12 cellular contexts compared by ENCODE assay signal in the genomic region with DNA sequence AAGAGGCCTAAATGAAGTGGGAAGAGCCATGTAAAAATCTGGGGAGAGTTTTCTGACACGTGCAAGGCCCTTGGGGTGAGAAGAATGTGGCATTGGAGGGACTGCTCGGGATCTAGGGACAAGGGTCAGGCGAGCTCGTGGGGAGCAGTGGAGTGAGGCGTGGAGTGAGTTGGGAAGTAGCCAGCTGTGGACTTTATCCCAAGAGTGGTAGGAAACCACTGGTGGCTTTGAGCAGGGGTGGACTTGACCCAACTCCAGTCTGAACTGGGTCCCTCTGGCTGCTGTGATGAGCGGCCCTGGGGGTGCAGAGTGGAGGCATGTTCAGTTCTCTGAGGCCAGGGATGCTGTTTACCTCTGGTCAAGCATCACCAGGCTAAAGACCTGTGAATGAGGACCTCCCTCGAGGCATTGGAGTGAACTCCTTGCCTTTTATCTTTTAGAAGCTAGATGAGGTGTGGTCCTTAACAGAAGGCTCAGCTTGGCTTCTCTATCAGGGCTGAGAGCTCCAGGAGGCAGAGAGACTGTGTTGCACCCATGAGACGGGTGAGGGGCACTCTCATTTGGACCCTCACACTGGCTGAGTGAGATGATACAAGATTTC.
"Had no signal": no experiment of that assay in that cellular context is flagged by ENCODE, and none has a peak within 500 bp of the region (broad histone marks: within the 10 kb centered on the region; RNA-seq: fewer than 3 reads in every experiment).

No MANE protein-coding gene starts in this region.

- H3K4me3 ChIP-seq: gastrocnemius medialis had no signal

- H3K4me3 Mint-ChIP-seq: activated CD4-positive, alpha-beta T cell treated with anti-CD3 and anti-CD28 coated beads, Interleukin-2, amount 10 ng/mL, durations not matched to agents 24 days and 14 days; activated naive CD8-positive, alpha-beta T cell treated with anti-CD3 and anti-CD28 coated beads for 36 hours; activated T-helper 1 cell treated with anti-CD3 and anti-CD28 coated beads, Interleukin-12 subunit alpha, Interleukin-12 subunit beta, Interleukin-2, Interleukin-4 antibody, amounts not matched to agents 30 ng/mL and 10 ng/mL and 1 ng/mL, durations not matched to agents 14 hours and 24 hours and 36 hours; stimulated activated naive B cell treated with anti-CD40 and anti-IgM and Interleukin-4, amounts not matched to agents 10 μg/mL and 1 μg/mL and 100 μg/mL, for 72 hours had no signal

- H3K9me3 ChIP-seq: gastrocnemius medialis had no signal

- H3K36me3 ChIP-seq: brain microvascular endothelial cell had no signal

- H3K27ac Mint-ChIP-seq: activated CD4-positive, alpha-beta T cell treated with anti-CD3 and anti-CD28 coated beads, Interleukin-2, amount 10 ng/mL, durations not matched to agents 24 days and 14 days; activated naive CD8-positive, alpha-beta T cell treated with anti-CD3 and anti-CD28 coated beads for 36 hours; activated T-helper 1 cell treated with anti-CD3 and anti-CD28 coated beads, Interleukin-12 subunit alpha, Interleukin-12 subunit beta, Interleukin-2, Interleukin-4 antibody, amounts not matched to agents 30 ng/mL and 10 ng/mL and 1 ng/mL, durations not matched to agents 14 hours and 24 hours and 36 hours; stimulated activated naive B cell treated with anti-CD40 and anti-IgM and Interleukin-4, amounts not matched to agents 10 μg/mL and 1 μg/mL and 100 μg/mL, for 72 hours had no signal

- H3K27ac ChIP-seq: gastrocnemius medialis had no signal

- H3K27me3 Mint-ChIP-seq: activated CD4-positive, alpha-beta T cell treated with anti-CD3 and anti-CD28 coated beads, Interleukin-2, amount 10 ng/mL, durations not matched to agents 24 days and 14 days; activated naive CD8-positive, alpha-beta T cell treated with anti-CD3 and anti-CD28 coated beads for 36 hours had no signal

- ATAC-seq: gastrocnemius medialis; left ventricle myocardium superior; stimulated activated naive B cell treated with anti-CD40 and anti-IgM and Interleukin-4, amounts not matched to agents 10 μg/mL and 1 μg/mL and 100 μg/mL, for 72 hours had no signal

- H3K9me3 Mint-ChIP-seq: activated CD4-positive, alpha-beta T cell treated with anti-CD3 and anti-CD28 coated beads, Interleukin-2, amount 10 ng/mL, durations not matched to agents 24 days and 14 days; activated T-helper 1 cell treated with anti-CD3 and anti-CD28 coated beads, Interleukin-12 subunit alpha, Interleukin-12 subunit beta, Interleukin-2, Interleukin-4 antibody, amounts not matched to agents 30 ng/mL and 10 ng/mL and 1 ng/mL, durations not matched to agents 14 hours and 24 hours and 36 hours had no signal

- H3K27me3 ChIP-seq: brain microvascular endothelial cell, gastrocnemius medialis had no signal

- DNase-seq: activated CD4-positive, alpha-beta T cell treated with anti-CD3 and anti-CD28 coated beads, Interleukin-2, amount 10 ng/mL, durations not matched to agents 24 days and 14 days; activated CD4-positive, CD25-positive, alpha-beta regulatory T cell; activated naive CD8-positive, alpha-beta T cell treated with anti-CD3 and anti-CD28 coated beads for 36 hours; amygdala; brain microvascular endothelial cell; dermis blood vessel endothelial cell; gastrocnemius medialis; left ventricle myocardium superior; stimulated activated CD4-positive, alpha-beta T cell treated with anti-CD3 and anti-CD28 coated beads, Interleukin-2, amount 100 ng/mL, for 48 hours; stimulated activated naive B cell treated with anti-CD40 and anti-IgM and Interleukin-4, amounts not matched to agents 10 μg/mL and 1 μg/mL and 100 μg/mL, for 72 hours; T-helper 2 cell had no signal
